In the genomic region with DNA sequence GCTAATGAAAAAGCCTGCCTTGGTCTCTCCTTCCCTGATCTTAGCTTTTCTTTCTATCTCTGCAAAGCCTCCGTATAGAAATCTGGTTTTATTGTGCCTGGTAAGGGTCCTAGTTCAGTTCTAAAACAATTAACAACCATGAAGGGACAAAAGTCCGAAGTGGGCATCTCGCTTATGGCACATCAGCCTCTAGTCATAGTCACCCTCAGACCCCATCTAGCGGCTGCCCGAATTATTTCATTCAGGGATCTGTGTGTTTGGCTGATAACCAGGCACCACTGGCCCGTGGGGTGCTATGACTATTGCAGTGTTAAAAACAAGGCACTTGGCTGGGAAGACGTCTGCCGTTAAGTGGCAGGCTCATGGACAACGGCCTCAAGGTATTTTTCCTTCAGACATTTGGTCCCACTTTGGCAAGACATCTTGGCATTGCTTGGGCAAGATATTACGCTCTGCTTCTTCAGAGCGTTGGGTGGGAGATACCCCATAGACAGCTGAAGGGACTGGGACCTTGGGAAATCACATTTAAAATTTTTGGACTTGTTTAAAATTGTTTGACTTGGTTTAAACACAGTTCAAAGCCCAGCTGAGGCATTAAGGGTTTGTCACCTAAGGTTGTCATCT, we compare ENCODE assay signal across 8 cellular contexts.
DNase-seq lines count a peak whose midpoint lies in the region; ATAC-seq and TF ChIP-seq lines count a peak whose summit lies in the region.

No MANE protein-coding gene starts in this region.

- H3K4me3 Mint-ChIP-seq in T-helper 17 cell = no peak overlapping the region

- TF ChIP-seq CTCF in astrocyte of the cerebellum (IDR thresholded peaks at IDR 0.05; ENCODE audit: low read depth, low read length, missing control alignments) = peak; percentile 83

- in situ Hi-C loops in astrocyte of the cerebellum (cut with HindIII; ENCODE audit: low sequenced_read_pairs) = no loop called here

- peaks cover 11% of the 10 kb centered on the region for H3K4me1 Mint-ChIP-seq in T-helper 17 cell

- H3K36me3 Mint-ChIP-seq in T-helper 17 cell (ENCODE audit: low read depth) = peaks cover 5% of the 10 kb centered on the region

- peak; percentile 77 for ATAC-seq in HG02623 (IDR thresholded peaks at IDR 0.05; ENCODE audit: unreplicated experiment)
- peak; percentile 70 for ATAC-seq in T-helper 17 cell

- H3K27me3 Mint-ChIP-seq in T-helper 17 cell = peaks cover 70% of the 10 kb centered on the region

- H3K27ac Mint-ChIP-seq in T-helper 17 cell = no peak overlapping the region

- H3K4me3 ChIP-seq in astrocyte of the cerebellum (ENCODE audit: low read depth, low read length) = no peak overlapping the region

- DNase-seq in NCI-H187 (lab: John Stamatoyannopoulos, UW) (peak; percentile 11 to 17), NCI-H187 treated with DMSO at 0.1 percent for 48 hours (lab: John Stamatoyannopoulos, UW) (no peak), NCI-H1105 (lab: John Stamatoyannopoulos, UW) (peak; percentile 55), T-helper 17 cell (peak in 2 of 3 donors; percentile 29 to 42), astrocyte of the cerebellum (ENCODE audit: low read depth) (peak; percentile 43), iPS-NIHi11 (ENCODE audit: low spot score) (peak; percentile 80)
- DNase-seq in stimulated activated CD4-positive, alpha-beta T cell treated with anti-CD3 and anti-CD28 coated beads, Interleukin-12 subunit alpha, Interleukin-12 subunit beta, amount 100 ng/mL, for 24 hours (ENCODE audit: low read depth in 2 of 2) = peak; percentile 14 to 52

- H3K9me3 ChIP-seq in T-helper 17 cell (ENCODE audit: control insufficient read depth, low read length, poor library complexity, severe bottlenecking) = no peaks in the 10 kb centered on the region
